21 cellular contexts compared by ENCODE assay signal in the genomic region with DNA sequence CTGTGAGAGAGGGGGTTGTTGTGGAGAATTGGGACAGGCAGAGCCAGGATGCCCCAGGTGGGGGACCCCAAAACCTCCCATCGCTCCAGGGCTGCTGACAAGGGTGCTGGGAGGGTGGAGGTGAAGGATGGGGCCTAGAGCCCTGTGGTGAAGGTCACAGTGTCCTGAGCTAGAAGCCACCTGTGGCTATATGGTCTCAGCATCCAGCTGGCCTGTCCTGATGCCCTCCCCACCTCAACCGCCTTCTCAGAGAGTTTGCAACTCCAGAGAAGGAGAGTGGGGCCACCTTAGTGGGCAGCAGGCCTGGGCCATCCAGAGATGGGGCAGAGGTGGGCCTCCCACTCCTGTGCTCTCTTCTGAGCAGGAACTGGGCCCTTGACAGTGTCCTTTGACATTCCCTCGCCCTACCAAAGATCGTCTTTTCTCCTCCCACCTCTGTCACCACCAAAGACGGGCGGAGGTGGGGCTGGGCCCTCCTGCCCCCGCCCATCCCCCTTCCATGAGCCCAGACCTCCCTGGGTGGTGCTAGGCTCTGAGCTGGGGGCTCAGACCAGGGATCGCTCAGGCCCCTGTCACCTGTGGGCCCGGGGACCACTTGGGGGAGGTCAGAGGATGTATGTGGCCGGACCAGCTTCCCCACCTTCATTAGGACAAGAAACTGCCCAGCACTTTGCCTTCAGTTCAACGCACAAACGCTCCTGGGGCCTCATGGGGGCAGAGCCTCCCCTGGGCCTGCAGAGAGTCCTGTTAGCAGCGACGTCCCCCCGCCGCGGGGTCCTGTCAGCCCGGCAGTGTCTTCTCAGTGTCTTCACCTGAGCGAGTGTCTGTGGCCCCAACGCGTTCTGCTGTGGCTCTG. TPM values are rescaled to one million over a fixed set of nuclear protein-coding genes. Genes with fewer than 3 reads are reported as not detected.
DNase-seq lines count a peak whose midpoint lies in the region; ATAC-seq and TF ChIP-seq lines count a peak whose summit lies in the region.
"Had no signal": no experiment of that assay in that cellular context is flagged by ENCODE, and none has a peak within 500 bp of the region (broad histone marks: within the 10 kb centered on the region; RNA-seq: fewer than 3 reads in every experiment).

No MANE protein-coding gene starts in this region.

- H3K27ac ChIP-seq in left ventricle myocardium inferior (replicated peaks) (peak overlapping the region; percentile 92), right atrium auricular region (peak overlapping the region in 1 of 2 donors; percentile 7), spleen (peak overlapping the region in 3 of 8 donors; percentile 82 to 91 (median 86))
- H3K27ac ChIP-seq: ascending aorta, pancreas, thyroid gland had no signal

- 75 to 85% (median 80%) methylated on average over 14 to 21 of the region's 21 CpGs for WGBS in spleen, 5 donors

- H3K27me3 ChIP-seq in left ventricle myocardium inferior (ENCODE audit: low read depth) (no peaks in the 10 kb centered on the region), right atrium auricular region (no peaks in the 10 kb centered on the region), NT2/D1 (ENCODE audit: insufficient read depth, insufficient read length) (no peaks in the 10 kb centered on the region), iPS-15b (ENCODE audit: control insufficient read depth, insufficient read depth, low read length) (no peaks in the 10 kb centered on the region), MG63 (no peaks in the 10 kb centered on the region), spleen (replicated peaks in 1 of 7) (no peaks in the 10 kb centered on the region)
- H3K27me3 ChIP-seq: ascending aorta, heart right ventricle, pancreas, thyroid gland had no signal

- H3K4me3 ChIP-seq in left ventricle myocardium inferior (no peak overlapping the region), right atrium auricular region (no peak overlapping the region), NT2/D1 (ENCODE audit: insufficient read length, low read depth) (no peak overlapping the region), iPS-15b (ENCODE audit: low read depth, low read length) (no peak overlapping the region), MG63 (no peak overlapping the region), spleen (no peak overlapping the region)
- H3K4me3 ChIP-seq: ascending aorta, heart right ventricle, lung, pancreas, thyroid gland had no signal

- no peak for DNase-seq in left ventricle myocardium inferior
- no peak for DNase-seq in right atrium auricular region (ENCODE audit: low spot score)
- no peak for DNase-seq in NT2/D1 (ENCODE audit: low read depth, low spot score)
- DNase-seq in MG63: no peak
- no peak for DNase-seq in spleen
- no peak for DNase-seq in MV-4-11 (lab: John Stamatoyannopoulos, UW)
- DNase-seq: activated CD8-positive, alpha-beta memory T cell treated with anti-CD3 and anti-CD28 coated beads, Interleukin-2, amount 50 U/mL, for 4 hours; activated effector memory CD4-positive, alpha-beta T cell treated with anti-CD3 and anti-CD28 coated beads, Interleukin-2, amount 50 U/mL, for 16 hours; Calu3; cerebellar nuclear complex; heart right ventricle; NCI-H1436; NCI-H226; T-helper 9 cell; thyroid gland had no signal

- no peak for ATAC-seq in GM21528 (IDR thresholded peaks at IDR 0.05; ENCODE audit: low FRiP score, unreplicated experiment)
- ATAC-seq: activated CD4-positive, CD25-positive, alpha-beta regulatory T cell treated with anti-CD3 and anti-CD28 coated beads, Interleukin-2, amount 50 U/mL, for 24 hours had no signal

- H3K9me3 ChIP-seq in left ventricle myocardium inferior (replicated peaks): no peaks in the 10 kb centered on the region
- H3K9me3 ChIP-seq in right atrium auricular region: no peaks in the 10 kb centered on the region
- no peaks in the 10 kb centered on the region for H3K9me3 ChIP-seq in NT2/D1 (ENCODE audit: insufficient read depth, low read length)
- no peaks in the 10 kb centered on the region for H3K9me3 ChIP-seq in iPS-15b (ENCODE audit: control insufficient read depth, insufficient read depth, low read length)
- H3K9me3 ChIP-seq in MG63: no peaks in the 10 kb centered on the region
- H3K9me3 ChIP-seq in spleen: no peaks in the 10 kb centered on the region
- H3K9me3 ChIP-seq: ascending aorta, heart right ventricle, pancreas, thyroid gland had no signal

- H3K9ac ChIP-seq in NT2/D1 (ENCODE audit: insufficient read length, low read depth): peak overlapping the region; percentile 63
- peak overlapping the region; percentile 60 for H3K9ac ChIP-seq in iPS-15b (ENCODE audit: low read depth, low read length)

- H3K36me3 ChIP-seq in left ventricle myocardium inferior (peaks cover 41% of the 10 kb centered on the region), right atrium auricular region (peaks cover 22% of the 10 kb centered on the region), NT2/D1 (ENCODE audit: insufficient read depth, insufficient read length, low read length) (peaks cover 36% of the 10 kb centered on the region), iPS-15b (ENCODE audit: control insufficient read depth, insufficient read depth, low read length) (peaks cover 31% of the 10 kb centered on the region), MG63 (no peaks in the 10 kb centered on the region), spleen (peaks cover 0 to 61% (median 28%) of the 10 kb centered on the region in 6 donors)
- H3K36me3 ChIP-seq: pancreas had no signal

- peaks cover 22% of the 10 kb centered on the region for H3K4me1 ChIP-seq in left ventricle myocardium inferior
- peaks cover 0 to 19% of the 10 kb centered on the region in 2 donors for H3K4me1 ChIP-seq in right atrium auricular region
- peaks cover 29% of the 10 kb centered on the region for H3K4me1 ChIP-seq in NT2/D1 (ENCODE audit: insufficient read depth, insufficient read length)
- H3K4me1 ChIP-seq in iPS-15b (ENCODE audit: control insufficient read depth, insufficient read depth, low read length): peaks cover 12% of the 10 kb centered on the region
- H3K4me1 ChIP-seq in spleen: peaks cover 3 to 53% (median 28%) of the 10 kb centered on the region in 6 donors
- H3K4me1 ChIP-seq: ascending aorta, pancreas, thyroid gland had no signal

- intact Hi-C loops in left ventricle myocardium inferior (cut with micrococcal nuclease) (no loop called here), spleen (cut with DNase I; ENCODE audit: low total_unique reads) (no loop called here)

- TF ChIP-seq CTCF in left ventricle myocardium inferior (IDR thresholded peaks at IDR 0.05; ENCODE audit: borderline replicate concordance) (no peak), right atrium auricular region (IDR thresholded peaks at IDR 0.05) (no peak), spleen (IDR thresholded peaks at IDR 0.05 in 8 of 11, conservative IDR thresholded peaks at IDR 0.05 in 3 of 11) (no peak)

- no peak for TF ChIP-seq POLR2A in spleen (IDR thresholded peaks at IDR 0.05)

RNA-seq across cellular contexts. Expression of a gene that starts 10.0 kb away (rescaled TPM):
- total RNA-seq in left ventricle myocardium inferior (9.4 TPM), right atrium auricular region (1 to 10 TPM; 4.8 to 5.4 TPM), spleen (10 to 100 TPM in 2 of 7 donors, 1 to 10 TPM in 5; 6.0 to 10.1 (median 9.0) TPM)
- 18.4 and 24.9 TPM in 2 replicates for total RNA-seq in MG63 (2014; rRNA removed; shearing (Covaris generic); ENCODE audit: low replicate concordance)
- polyA plus RNA-seq in spleen: 1 to 10 TPM; 4.8 to 8.0 (median 5.1) TPM

RNA-seq across cellular contexts. Expression of a gene that starts 34.5 kb away (rescaled TPM):
- 35.6 TPM for total RNA-seq in left ventricle myocardium inferior
- 10 to 100 TPM; 34.2 to 40.2 TPM for total RNA-seq in right atrium auricular region
- 16.5 and 19.3 TPM in 2 replicates for total RNA-seq in MG63 (2014; rRNA removed; shearing (Covaris generic); ENCODE audit: low replicate concordance)
- total RNA-seq in spleen: 10 to 100 TPM; 22.7 to 47.1 (median 34.4) TPM
- polyA plus RNA-seq in spleen: 10 to 100 TPM; 20.2 to 34.5 (median 30.3) TPM

RNA-seq across cellular contexts. Expression of a gene that starts 39.7 kb away (rescaled TPM):
- 85.3 TPM for total RNA-seq in left ventricle myocardium inferior
- total RNA-seq in right atrium auricular region: 10 to 100 TPM; 73.0 to 75.0 TPM
- 16.3 and 17.5 TPM in 2 replicates for total RNA-seq in MG63 (2014; rRNA removed; shearing (Covaris generic); ENCODE audit: low replicate concordance)
- total RNA-seq in spleen: 10 to 100 TPM; 14.9 to 32.3 (median 23.9) TPM
- 10 to 100 TPM in 1 of 3 donors, 1 to 10 TPM in 2; 5.7 to 11.8 (median 7.1) TPM for polyA plus RNA-seq in spleen

RNA-seq across cellular contexts. Expression of a gene that starts 40.3 kb away (rescaled TPM):
- total RNA-seq in left ventricle myocardium inferior (162 TPM), right atrium auricular region (10 to 100 TPM; 81.3 to 89.9 TPM), spleen (100 to 1,000 TPM in 3 of 7 donors, 10 to 100 TPM in 4; 71.5 to 107 (median 88.9) TPM)
- 76.3 and 127 TPM in 2 replicates for total RNA-seq in MG63 (2014; rRNA removed; shearing (Covaris generic); ENCODE audit: low replicate concordance)
- 100 to 1,000 TPM in 1 of 3 donors, 10 to 100 TPM in 2; 38.8 to 104 (median 65.4) TPM for polyA plus RNA-seq in spleen

RNA-seq across cellular contexts. Expression of a gene that starts 42.8 kb away (rescaled TPM):
- total RNA-seq in left ventricle myocardium inferior (33.9 TPM), right atrium auricular region (10 to 100 TPM; 25.6 to 41.3 TPM), spleen (10 to 100 TPM; 69.1 to 87.3 (median 75.9) TPM)
- 36.7 and 42.7 TPM in 2 replicates for total RNA-seq in MG63 (2014; rRNA removed; shearing (Covaris generic); ENCODE audit: low replicate concordance)
- polyA plus RNA-seq in spleen: 100 to 1,000 TPM in 1 of 3 donors, 10 to 100 TPM in 2; 53.3 to 109 (median 77.8) TPM
